In the genomic region with DNA sequence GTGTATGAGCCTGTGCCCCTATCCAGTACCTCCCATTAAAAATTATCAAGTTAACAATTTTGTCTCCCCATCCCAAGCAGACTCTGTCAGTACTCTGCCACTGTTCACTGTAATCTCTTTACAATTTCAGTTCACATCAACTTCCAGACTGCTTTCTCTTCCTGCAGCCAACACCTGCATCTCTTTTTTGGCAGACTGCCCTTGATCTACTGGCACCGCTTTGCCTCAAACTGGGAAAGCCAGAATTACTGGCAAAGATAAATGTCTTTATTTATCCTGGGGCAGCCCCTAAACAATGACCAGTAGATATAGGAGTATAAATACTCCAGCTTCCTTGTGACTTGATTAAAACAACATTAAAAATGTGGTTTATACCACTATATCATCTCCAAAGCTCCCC, we compare ENCODE assay signal across 23 cellular contexts.
DNase-seq lines count a peak whose midpoint lies in the region; ATAC-seq and TF ChIP-seq lines count a peak whose summit lies in the region.
"Had no signal": no experiment of that assay in that cellular context is flagged by ENCODE, and none has a peak within 500 bp of the region (broad histone marks: within the 10 kb centered on the region; RNA-seq: fewer than 3 reads in every experiment).

No MANE protein-coding gene starts in this region.

- H2BK120ac ChIP-seq in mesendoderm (ENCODE audit: low read depth, low read length) = no peak overlapping the region

- H2BK15ac ChIP-seq in mesendoderm (replicated peaks; ENCODE audit: low read depth) = no peak overlapping the region

- no peak for TF ChIP-seq CTCF in cardiac muscle cell (IDR thresholded peaks at IDR 0.05; ENCODE audit: low read depth, low read length)

- no peak overlapping the region for H4K8ac ChIP-seq in mesendoderm (ENCODE audit: low read depth, low read length)

- no peak overlapping the region for H4K5ac ChIP-seq in mesendoderm (ENCODE audit: low read length)

- no peak overlapping the region for H3K9ac ChIP-seq in mesendoderm (ENCODE audit: low read length)

- WGBS in mesendoderm (ENCODE audit: extremely low coverage, insufficient coverage, low lambda C conversion rate) = no CpG with 5 or more reads among the region's 1 CpG

- no peaks in the 10 kb centered on the region for H3K9me3 ChIP-seq in cardiac muscle cell (ENCODE audit: low read depth)
- H3K9me3 ChIP-seq: BE2C, neutrophil had no signal

- intact Hi-C loops in Right ventricle myocardium superior (cut with DNase I) = no loop called here

- H3K79me1 ChIP-seq in mesendoderm (ENCODE audit: low read length) = no peaks in the 10 kb centered on the region

- H3K18ac ChIP-seq in mesendoderm (ENCODE audit: low read length) = no peak overlapping the region

- H3K27ac ChIP-seq in cardiac muscle cell = no peak overlapping the region
- H3K27ac ChIP-seq in mesendoderm (ENCODE audit: low read depth, low read length) = no peak overlapping the region
- H3K27ac ChIP-seq: dorsolateral prefrontal cortex, neutrophil, RWPE1, skin epidermis, upper lobe of left lung had no signal

- H3K36me3 ChIP-seq in cardiac muscle cell (no peaks in the 10 kb centered on the region), mesendoderm (ENCODE audit: control insufficient read depth, insufficient read depth, low read length) (no peaks in the 10 kb centered on the region)
- H3K36me3 ChIP-seq: BE2C, neutrophil, upper lobe of left lung had no signal

- H3K4me3 ChIP-seq in cardiac muscle cell = no peak overlapping the region
- no peak overlapping the region for H3K4me3 ChIP-seq in mesendoderm (ENCODE audit: low read length)
- H3K4me3 ChIP-seq: dorsolateral prefrontal cortex, skin epidermis, upper lobe of left lung had no signal

- no peak overlapping the region for H3K4ac ChIP-seq in mesendoderm (ENCODE audit: low read depth, low read length)

- H3K4me1 ChIP-seq in cardiac muscle cell (ENCODE audit: low read depth) (peaks cover 18% of the 10 kb centered on the region), mesendoderm (ENCODE audit: control insufficient read depth, low read depth, low read length) (no peaks in the 10 kb centered on the region)
- H3K4me1 ChIP-seq: BE2C, upper lobe of left lung had no signal

- H2BK5ac ChIP-seq in mesendoderm (ENCODE audit: low read length) = no peak overlapping the region

- no peak overlapping the region for H3K23ac ChIP-seq in mesendoderm (ENCODE audit: low read length)

- no peaks in the 10 kb centered on the region for H3K79me2 ChIP-seq in mesendoderm (ENCODE audit: control insufficient read depth, insufficient read depth, low read length)

- ATAC-seq in Right ventricle myocardium superior (ENCODE audit: poor library complexity) = no peak
- ATAC-seq in HG02973 (IDR thresholded peaks at IDR 0.05; ENCODE audit: unreplicated experiment) = no peak
- ATAC-seq: activated naive CD4-positive, alpha-beta T cell treated with anti-CD3 and anti-CD28 coated beads, Interleukin-2, amount 50 U/mL, for 72 hours; activated T-helper 17 cell treated with anti-CD3 and anti-CD28 coated beads, Interleukin-2, amount 50 U/mL, for 72 hours had no signal

- no peak overlapping the region for H3K4me2 ChIP-seq in mesendoderm (ENCODE audit: low read length)

- no peak overlapping the region for H2AK5ac ChIP-seq in mesendoderm (ENCODE audit: low read length)

- H3K27me3 ChIP-seq in cardiac muscle cell (no peaks in the 10 kb centered on the region), mesendoderm (ENCODE audit: insufficient read depth, low read length, poor library complexity) (no peaks in the 10 kb centered on the region)
- H3K27me3 ChIP-seq: BE2C, neutrophil, upper lobe of left lung had no signal

- DNase-seq in cardiac muscle cell (ENCODE audit: low read depth in 1 of 2, low spot score in 1 of 2) (peak; percentile 29 to 52), Right ventricle myocardium superior (no peak), NCI-H446 (lab: John Stamatoyannopoulos, UW) (peak; percentile 21 to 72), cerebellar cortex (ENCODE audit: low spot score) (peak; percentile 13), ureter (ENCODE audit: low spot score) (peak; percentile 57), mesendoderm (no peak), NCI-H2196 treated with DMSO at 0.1 percent for 48 hours (lab: John Stamatoyannopoulos, UW; ENCODE audit: unreplicated experiment) (no peak)
- DNase-seq: activated CD4-positive, alpha-beta T cell treated with anti-CD3 and anti-CD28 coated beads, Interleukin-2, amount 50 U/mL, for 1 hour; aorta; BE2C; dorsolateral prefrontal cortex; kidney glomerular epithelial cell; NCI-H2107; NCI-H748 treated with DMSO at 0.1 percent for 48 hours; SW 1271; T1000; upper lobe of left lung had no signal

- no peak overlapping the region for H3K56ac ChIP-seq in mesendoderm (ENCODE audit: low read length)

Comparison
In these comparisons a context has a peak if more than half of its experiments do, and no peak if none do; other contexts are left out.
1. DNase-seq: peak in cardiac muscle cell (2 of 2), NCI-H446 (2 of 2), cerebellar cortex (single experiment) and ureter (single experiment); none in Right ventricle myocardium superior (single experiment), mesendoderm (single experiment) and NCI-H2196 treated with DMSO at 0.1 percent for 48 hours (single experiment).